In genomic region chr6:89145461-89145961, GRCh38 we compare ENCODE assay signal across 8 cellular contexts. TPM values are rescaled to one million over a fixed set of nuclear protein-coding genes. Genes with fewer than 3 reads are reported as not detected.
A peak's percentile ranks its signal among the peaks of the same experiment; 100 is the strongest.
DNase-seq lines count a peak whose midpoint lies in the region; ATAC-seq and TF ChIP-seq lines count a peak whose summit lies in the region.

No MANE protein-coding gene starts in this region.

- 0 to 1% methylated on average over 16 of the region's 16 CpGs for WGBS in aorta, 2 donors

- POLR2A ChIA-PET in activated CD4-positive, alpha-beta T cell treated with anti-CD3 and anti-CD28 coated beads for 36 hours (lab: Charles Lee): interaction anchor here (0.6 to 3.1 kb wide), 10 partner anchors 15 to 153 kb away, joined by 3 to 20 read pairs (median 4); partner anchors contain the start of genes PNRC1 and SRSF12

- H3K9ac ChIP-seq in HUES48 (ENCODE audit: low read depth, low read length): no peak overlapping the region

- intact Hi-C loops in activated CD4-positive, alpha-beta T cell treated with anti-CD3 and anti-CD28 coated beads for 36 hours (cut with DNase I, micrococcal nuclease): loop anchor here (1.0 to 10.0 kb wide), 9 partner anchors 28 to 689 kb away; partner anchors contain the start of genes UBE2J1 (in 2 of the 2) and PNRC1 (in 1 of the 2)
- intact Hi-C loops in aorta (cut with DNase I): no loop called here

- H3K4me3 ChIP-seq in HUES48 (ENCODE audit: low read depth, low read length): peak overlapping the region; percentile 64
- peak overlapping the region; percentile 69 to 91 for H3K4me3 ChIP-seq in aorta (ENCODE audit: low read length in 2 of 2)

- H3K27me3 ChIP-seq in HUES48 (ENCODE audit: control insufficient read depth, insufficient read depth, low read length) (peaks cover 49% of the 10 kb centered on the region), aorta (ENCODE audit: control insufficient read depth in 1 of 2, insufficient read depth in 2 of 2, low read length in 1 of 2) (no peaks in the 10 kb centered on the region)

- no peaks in the 10 kb centered on the region for H3K27me3 Mint-ChIP-seq in activated CD4-positive, alpha-beta T cell treated with anti-CD3 and anti-CD28 coated beads for 36 hours
- H3K27me3 Mint-ChIP-seq in endothelial cell (ENCODE audit: unreplicated experiment): no peaks in the 10 kb centered on the region

- peaks cover 3% of the 10 kb centered on the region; the same call in 1 of the 2 replicates for H3K36me3 ChIP-seq in HUES48 (ENCODE audit: control insufficient read depth, insufficient read depth, low read length)
- no peaks in the 10 kb centered on the region for H3K36me3 ChIP-seq in aorta (ENCODE audit: control insufficient read depth in 1 of 2, insufficient read depth in 2 of 2, low read length in 1 of 2)

- H3K4me1 ChIP-seq in HUES48 (ENCODE audit: control insufficient read depth, insufficient read depth, low read length) (peaks cover 9% of the 10 kb centered on the region), aorta (ENCODE audit: control insufficient read depth in 1 of 2, insufficient read depth in 2 of 2, low read length in 2 of 2) (peaks cover 2 to 7% of the 10 kb centered on the region in 2 donors)

- peaks cover 22% of the 10 kb centered on the region for H3K36me3 Mint-ChIP-seq in activated CD4-positive, alpha-beta T cell treated with anti-CD3 and anti-CD28 coated beads for 36 hours (ENCODE audit: low read depth)
- H3K36me3 Mint-ChIP-seq in endothelial cell (ENCODE audit: low read depth, unreplicated experiment): no peaks in the 10 kb centered on the region

- peaks cover 38% of the 10 kb centered on the region for H3K4me1 Mint-ChIP-seq in activated CD4-positive, alpha-beta T cell treated with anti-CD3 and anti-CD28 coated beads for 36 hours
- no peaks in the 10 kb centered on the region for H3K4me1 Mint-ChIP-seq in endothelial cell (ENCODE audit: unreplicated experiment)

- DNase-seq in activated CD4-positive, alpha-beta T cell treated with anti-CD3 and anti-CD28 coated beads for 36 hours: peak; percentile 63
- no peak for DNase-seq in activated CD4-positive, alpha-beta T cell treated with anti-CD3 and anti-CD28 coated beads, Interleukin-2, amount 50 U/mL, for 1 hour
- DNase-seq in SW480 (ENCODE audit: low spot score) (peak; percentile 55), endothelial cell (ENCODE audit: low spot score) (no peak), myocyte (ENCODE audit: low read depth) (peak; percentile 16), aorta (no peak)

- CTCF ChIA-PET in activated CD4-positive, alpha-beta T cell treated with anti-CD3 and anti-CD28 coated beads for 36 hours (lab: Charles Lee): interaction anchor here (0.6 to 3.3 kb wide), 12 partner anchors 22 to 182 kb away, joined by 3 to 17 read pairs (median 4); partner anchors contain the start of genes PNRC1 and RNGTT

- TF ChIP-seq CTCF in endothelial cell (IDR thresholded peaks at IDR 0.05; ENCODE audit: unreplicated experiment): no peak

- H3K9me3 Mint-ChIP-seq in activated CD4-positive, alpha-beta T cell treated with anti-CD3 and anti-CD28 coated beads for 36 hours (ENCODE audit: low read depth): no peaks in the 10 kb centered on the region
- H3K9me3 Mint-ChIP-seq in endothelial cell (ENCODE audit: unreplicated experiment): no peaks in the 10 kb centered on the region

- H3K9me3 ChIP-seq in HUES48 (ENCODE audit: control insufficient read depth, insufficient read depth, low read length) (no peaks in the 10 kb centered on the region), aorta (ENCODE audit: control insufficient read depth, low read length) (no peaks in the 10 kb centered on the region)

- H3K27ac Mint-ChIP-seq in activated CD4-positive, alpha-beta T cell treated with anti-CD3 and anti-CD28 coated beads for 36 hours: peak overlapping the region; percentile 97
- no peak overlapping the region for H3K27ac Mint-ChIP-seq in endothelial cell (ENCODE audit: unreplicated experiment)

- H3K27ac ChIP-seq in HUES48 (ENCODE audit: low read depth, low read length) (no peak overlapping the region), aorta (ENCODE audit: low read depth in 1 of 2, low read length in 2 of 2) (peak overlapping the region in 1 of 2 donors; percentile 70)

- peak; percentile 88 for ATAC-seq in activated CD4-positive, alpha-beta T cell treated with anti-CD3 and anti-CD28 coated beads for 36 hours
- ATAC-seq in GM21526 (IDR thresholded peaks at IDR 0.05; ENCODE audit: low FRiP score, unreplicated experiment) (peak; percentile 62), aorta (ENCODE audit: low FRiP score) (peak; percentile 36)

- peak overlapping the region; percentile 80 for H3K4me3 Mint-ChIP-seq in activated CD4-positive, alpha-beta T cell treated with anti-CD3 and anti-CD28 coated beads for 36 hours
- H3K4me3 Mint-ChIP-seq in endothelial cell (ENCODE audit: unreplicated experiment): peak overlapping the region; percentile 81

RNA-seq across cellular contexts. Expression of gene PM20D2, which starts 0.3 kb away (rescaled TPM):
- 10 to 100 TPM; 14.1 to 17.4 TPM for total RNA-seq in activated CD4-positive, alpha-beta T cell treated with anti-CD3 and anti-CD28 coated beads for 36 hours
- total RNA-seq in endothelial cell (ENCODE audit: unreplicated experiment) (1.3 TPM), myocyte (7.3 and 11.0 TPM in 2 replicates), aorta (10 to 100 TPM; 22.7 to 23.5 TPM)
- 3.2 TPM for polyA plus RNA-seq in myocyte (2012)
- polyA plus RNA-seq in aorta: 10 to 100 TPM in 1 of 2 donors, 1 to 10 TPM in 1; 7.3 to 15.0 TPM

RNA-seq across cellular contexts. Expression of gene SRSF12, which starts 27.6 kb away (rescaled TPM):
- under 1 TPM; 0.26 to 0.27 TPM for total RNA-seq in activated CD4-positive, alpha-beta T cell treated with anti-CD3 and anti-CD28 coated beads for 36 hours
- total RNA-seq in endothelial cell (ENCODE audit: unreplicated experiment) (3.9 TPM), myocyte (not detected in 2 replicates), aorta (1 to 10 TPM; 1.6 to 1.9 TPM)
- 0.11 TPM for polyA plus RNA-seq in myocyte (2012)
- polyA plus RNA-seq in aorta: under 1 TPM; 0.25 to 0.38 TPM

Comparison
In these comparisons a context has a peak if more than half of its experiments do, and no peak if none do; other contexts are left out.
1. DNase-seq: peak in activated CD4-positive, alpha-beta T cell treated with anti-CD3 and anti-CD28 coated beads for 36 hours (single experiment), SW480 (single experiment) and myocyte (single experiment); none in activated CD4-positive, alpha-beta T cell treated with anti-CD3 and anti-CD28 coated beads, Interleukin-2, amount 50 U/mL, for 1 hour (single experiment), endothelial cell (single experiment) and aorta (0 of 2).
2. ATAC-seq: peak in every context shown above with its lines; median percentile 88 in activated CD4-positive, alpha-beta T cell treated with anti-CD3 and anti-CD28 coated beads for 36 hours; 62 in GM21526; 36 in aorta.
3. intact Hi-C loops: an anchor here in activated CD4-positive, alpha-beta T cell treated with anti-CD3 and anti-CD28 coated beads for 36 hours (1.0 to 10.0 kb wide); none called in aorta.